In the genomic region with DNA sequence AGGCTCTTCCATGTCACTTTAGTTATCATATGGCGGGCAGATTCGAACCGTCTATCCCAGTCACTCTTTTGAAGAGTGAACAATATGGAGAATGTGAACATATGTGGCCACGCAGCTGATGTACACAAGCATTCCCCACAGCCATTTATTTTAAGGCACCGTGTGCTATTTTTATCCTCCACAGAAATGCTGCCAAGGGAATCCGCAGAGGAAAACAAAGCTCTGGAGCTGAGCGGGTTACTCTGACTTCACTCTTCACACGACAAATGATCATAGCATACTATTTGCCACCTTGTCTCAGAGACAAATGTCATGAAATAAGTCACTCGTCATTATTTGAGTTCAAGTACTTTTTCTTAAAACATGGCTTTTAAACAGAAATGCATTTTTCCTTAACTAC, we compare ENCODE assay signal across 13 cellular contexts.
DNase-seq lines count a peak whose midpoint lies in the region; ATAC-seq and TF ChIP-seq lines count a peak whose summit lies in the region.
"Had no signal": no experiment of that assay in that cellular context is flagged by ENCODE, and none has a peak within 500 bp of the region (broad histone marks: within the 10 kb centered on the region; RNA-seq: fewer than 3 reads in every experiment).

No MANE protein-coding gene starts in this region.

- no peak overlapping the region for H3K4me3 Mint-ChIP-seq in WTC11
- H3K4me3 Mint-ChIP-seq in endothelial cell (ENCODE audit: unreplicated experiment), result peak overlapping the region; percentile 27

- H3K4me1 ChIP-seq in muscle layer of colon (ENCODE audit: insufficient read depth, low read length) (peaks cover 98% of the 10 kb centered on the region), thyroid gland (peaks cover 93 to 100% of the 10 kb centered on the region in 2 donors)

- DNase-seq in WTC11 (ENCODE audit: low spot score) (no peak), endothelial cell (ENCODE audit: low spot score) (no peak), thyroid gland (no peak), GM10248 (ENCODE audit: extremely low spot score) (no peak), posterior cingulate gyrus (no peak)
- no peak for DNase-seq in stimulated activated naive CD4-positive, alpha-beta T cell treated with Interleukin-2 at 50 U/mL for 16 hours (lab: John Stamatoyannopoulos, UW)
- DNase-seq: Kasumi-1; NCI-H2227 treated with DMSO at 0.1 percent for 48 hours; stimulated activated CD4-positive, alpha-beta T cell treated with anti-CD3 and anti-CD28 coated beads, Interleukin-4, amount 100 ng/mL, for 4 hours; WERI-Rb-1 had no signal

- H3K4me3 ChIP-seq in muscle layer of colon (ENCODE audit: low read depth in 1 of 2, low read length in 2 of 2), result peak overlapping the region in 1 of 2 donors; percentile 51
- no peak overlapping the region for H3K4me3 ChIP-seq in thyroid gland (replicated peaks in 1 of 3)
- H3K4me3 ChIP-seq: suprapubic skin had no signal

- H3K27me3 Mint-ChIP-seq in WTC11 (ENCODE audit: low read depth) (no peaks in the 10 kb centered on the region), endothelial cell (ENCODE audit: unreplicated experiment) (peaks cover 13% of the 10 kb centered on the region)

- CTCF ChIA-PET in WTC11 (lab: Charles Lee) (interaction anchor here (1.5 to 5.2 kb wide), 5 partner anchors 12 to 462 kb away, joined by 4 to 74 read pairs (median 9); no protein-coding TSS in a partner anchor), GM10248 (lab: Yijun Ruan, JAX) (interaction anchor here (1.6 kb wide), 1 partner anchor 12 kb away, joined by 5 read pairs; no protein-coding TSS in a partner anchor)

- POLR2A ChIA-PET in WTC11 (lab: Charles Lee) (interaction anchor here (0.6 kb wide), 2 partner anchors 30 to 1277 kb away, joined by 3 to 4 read pairs; no protein-coding TSS in a partner anchor), GM10248 (lab: Yijun Ruan, JAX) (no interaction called here)

- H3K4me1 Mint-ChIP-seq in WTC11 (peaks cover 93% of the 10 kb centered on the region), endothelial cell (ENCODE audit: unreplicated experiment) (peaks cover 69% of the 10 kb centered on the region)

- no peaks in the 10 kb centered on the region for H3K27me3 ChIP-seq in muscle layer of colon (ENCODE audit: control insufficient read depth in 1 of 2, insufficient read depth in 2 of 2, low read length in 2 of 2)
- H3K27me3 ChIP-seq in thyroid gland, result no peaks in the 10 kb centered on the region
- H3K27me3 ChIP-seq: suprapubic skin had no signal

- H3K9ac ChIP-seq in muscle layer of colon (ENCODE audit: low read length), result no peak overlapping the region

- intact Hi-C loops in thyroid gland (cut with DNase I) (loop anchor here (5.0 kb wide), 1 partner anchor 77 kb away; no protein-coding TSS in a partner anchor), posterior cingulate gyrus (cut with DNase I) (loop anchor here (2.0 to 5.0 kb wide), 4 partner anchors 58 to 143 kb away; partner anchors contain the start of gene CTBP2)

- H3K36me3 Mint-ChIP-seq in WTC11 (peaks cover 39% of the 10 kb centered on the region), endothelial cell (ENCODE audit: low read depth, unreplicated experiment) (peaks cover 30% of the 10 kb centered on the region)

- TF ChIP-seq CTCF in WTC11 (IDR thresholded peaks at IDR 0.05), result no peak
- no peak for TF ChIP-seq CTCF in endothelial cell (IDR thresholded peaks at IDR 0.05; ENCODE audit: unreplicated experiment)
- TF ChIP-seq CTCF in thyroid gland (IDR thresholded peaks at IDR 0.05), result no peak
- no peak for TF ChIP-seq CTCF in GM10248 (IDR thresholded peaks at IDR 0.05; ENCODE audit: control extremely low read depth, extremely low read depth, low read depth, missing control alignments)

- H3K36me3 ChIP-seq in muscle layer of colon (ENCODE audit: insufficient read depth, low read length) (no peaks in the 10 kb centered on the region), thyroid gland (no peaks in the 10 kb centered on the region)
- H3K36me3 ChIP-seq: suprapubic skin had no signal

- 39 to 44% methylated on average over 9 of the region's 9 CpGs for WGBS in thyroid gland, 2 donors

- no peak for TF ChIP-seq POLR2A in thyroid gland (IDR thresholded peaks at IDR 0.05)

- H3K9me3 Mint-ChIP-seq in WTC11 (no peaks in the 10 kb centered on the region), endothelial cell (ENCODE audit: unreplicated experiment) (no peaks in the 10 kb centered on the region)
- H3K9me3 Mint-ChIP-seq: activated T-helper 2 cell treated with anti-CD3 and anti-CD28 coated beads, Interferon-gamma antibody, Interleukin-2, Interleukin-4, amounts not matched to agents 10 μg/mL and 5 μg/mL and 100 μg/mL, durations not matched to agents 14 hours and 24 hours and 36 hours had no signal

- H3K9me3 ChIP-seq in muscle layer of colon (ENCODE audit: low read length) (no peaks in the 10 kb centered on the region), thyroid gland (no peaks in the 10 kb centered on the region)
- H3K9me3 ChIP-seq: suprapubic skin had no signal

- H3K27ac ChIP-seq in muscle layer of colon (ENCODE audit: low read depth, low read length) (peak overlapping the region; percentile 10), thyroid gland (peak overlapping the region; percentile 64 to 94 (median 88))
- H3K27ac ChIP-seq: WERI-Rb-1 had no signal

- H3K27ac Mint-ChIP-seq in WTC11, result peak overlapping the region; percentile 85; the same call in 1 of the 2 replicates
- H3K27ac Mint-ChIP-seq in endothelial cell (ENCODE audit: unreplicated experiment), result peak overlapping the region; percentile 53
- H3K27ac Mint-ChIP-seq: activated T-helper 2 cell treated with anti-CD3 and anti-CD28 coated beads, Interferon-gamma antibody, Interleukin-2, Interleukin-4, amounts not matched to agents 10 μg/mL and 5 μg/mL and 100 μg/mL, durations not matched to agents 14 hours and 24 hours and 36 hours had no signal

- ATAC-seq in WTC11, result no peak

TF ChIP-seq in WTC11, 78 proteins besides CTCF, POLR2A, EP300 and RAD21:
- TF ChIP-seq FOXJ3 (CRISPR knock-in tag; IDR thresholded peaks at IDR 0.05; ENCODE audit: borderline replicate concordance) (no peak), JUN (CRISPR knock-in tag; IDR thresholded peaks at IDR 0.05) (no peak), JAZF1 (CRISPR knock-in tag; IDR thresholded peaks at IDR 0.05) (no peak), KAT7 (CRISPR knock-in tag; IDR thresholded peaks at IDR 0.05; ENCODE audit: borderline replicate concordance) (no peak), ZMAT4 (CRISPR knock-in tag; IDR thresholded peaks at IDR 0.05) (no peak), SP1 (CRISPR knock-in tag; conservative IDR thresholded peaks at IDR 0.05) (no peak), ZNF121 (CRISPR knock-in tag; IDR thresholded peaks at IDR 0.05) (no peak), TP53 (CRISPR knock-in tag; IDR thresholded peaks at IDR 0.05) (no peak)
- TF ChIP-seq, protein P1, sequence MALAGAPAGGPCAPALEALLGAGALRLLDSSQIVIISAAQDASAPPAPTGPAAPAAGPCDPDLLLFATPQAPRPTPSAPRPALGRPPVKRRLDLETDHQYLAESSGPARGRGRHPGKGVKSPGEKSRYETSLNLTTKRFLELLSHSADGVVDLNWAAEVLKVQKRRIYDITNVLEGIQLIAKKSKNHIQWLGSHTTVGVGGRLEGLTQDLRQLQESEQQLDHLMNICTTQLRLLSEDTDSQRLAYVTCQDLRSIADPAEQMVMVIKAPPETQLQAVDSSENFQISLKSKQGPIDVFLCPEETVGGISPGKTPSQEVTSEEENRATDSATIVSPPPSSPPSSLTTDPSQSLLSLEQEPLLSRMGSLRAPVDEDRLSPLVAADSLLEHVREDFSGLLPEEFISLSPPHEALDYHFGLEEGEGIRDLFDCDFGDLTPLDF (CRISPR knock-in tag; IDR thresholded peaks at IDR 0.05), result no peak
